In the genomic region with DNA sequence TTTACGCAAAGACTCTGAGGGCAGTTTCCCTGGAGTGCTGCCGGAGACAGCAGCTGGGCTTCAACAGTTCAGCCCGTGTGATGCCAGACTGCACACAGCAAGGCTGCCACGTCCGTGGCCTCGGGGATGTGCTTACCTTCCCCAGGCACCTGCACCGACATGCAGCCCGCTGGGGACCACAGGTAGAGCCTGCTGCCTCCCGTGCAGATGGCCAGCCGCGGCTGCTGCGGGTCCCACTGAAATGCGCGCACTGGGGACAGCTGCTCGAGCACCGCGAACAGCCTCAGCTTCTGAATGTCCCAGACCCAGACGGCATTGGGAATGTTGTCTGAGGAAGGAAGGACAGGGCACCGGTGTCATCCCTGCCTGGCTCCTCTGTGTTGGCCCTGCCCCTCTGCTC, we compare ENCODE assay signal across 32 cellular contexts. TPM values are rescaled to one million over a fixed set of nuclear protein-coding genes. Genes with fewer than 3 reads are reported as not detected.
DNase-seq lines count a peak whose midpoint lies in the region; ATAC-seq, FAIRE-seq and TF ChIP-seq lines count a peak whose summit lies in the region.
"Had no signal": no experiment of that assay in that cellular context is flagged by ENCODE, and none has a peak within 500 bp of the region (broad histone marks: within the 10 kb centered on the region; RNA-seq: fewer than 3 reads in every experiment).

No MANE protein-coding gene starts in this region.

- peak overlapping the region; percentile 10 for H4K5ac ChIP-seq in H1 (ENCODE audit: insufficient read length, low read depth, low read length)

- no peak overlapping the region for H3K56ac ChIP-seq in H1 (replicated peaks; ENCODE audit: insufficient read length, low read depth, low read length)

- peaks cover 23 to 34% (median 26%) of the 10 kb centered on the region in 10 experiments for H3K4me1 ChIP-seq in BLaER1 treated with 17β-estradiol and CSF1 and Interleukin-3, amounts not matched to agents 10 nM and 100 nM
- peaks cover 0 to 10% (median 2%) of the 10 kb centered on the region in 4 experiments; a peak in 3 of 7 replicates for H3K4me1 ChIP-seq in H1 (replicated peaks in 1 of 4; ENCODE audit: control insufficient read depth in 3 of 4, insufficient read depth in 4 of 4, low read length in 3 of 4)
- peaks cover 7% of the 10 kb centered on the region for H3K4me1 ChIP-seq in lower lobe of right lung
- no peaks in the 10 kb centered on the region for H3K4me1 ChIP-seq in right atrium auricular region
- H3K4me1 ChIP-seq: A549, colonic mucosa had no signal

- no peak overlapping the region for H2BK120ac ChIP-seq in H1 (replicated peaks; ENCODE audit: low read depth, low read length)

- POLR2A ChIA-PET in H1 (lab: Charles Lee; ENCODE audit: partially characterized antibody) = interaction anchor here (0.9 to 1.1 kb wide), 2 partner anchors 18 to 132 kb away, joined by 3 to 4 read pairs; no protein-coding TSS in a partner anchor

- peak overlapping the region; percentile 60 for H2BK5ac ChIP-seq in H1 (ENCODE audit: low read depth, low read length)

- no peaks in the 10 kb centered on the region for H3K79me2 ChIP-seq in H1 (ENCODE audit: control insufficient read depth in 1 of 2, insufficient read depth in 2 of 2, low read length in 2 of 2)

- intact Hi-C loops in lower lobe of right lung (cut with DNase I) = no loop called here

- H4K91ac ChIP-seq in H1 (replicated peaks; ENCODE audit: insufficient read length, low read length) = no peak overlapping the region

- no peak overlapping the region for H2BK15ac ChIP-seq in H1 (ENCODE audit: low read length)

- no peak overlapping the region for H2BK20ac ChIP-seq in H1 (ENCODE audit: low read length)

- FAIRE-seq in H1 (lab: Jason Lieb, UNC) = no peak
- FAIRE-seq: A549, frontal cortex, HTR-8/SVneo, small intestine had no signal

- peak overlapping the region in 5 of 11 experiments; percentile 7 to 65 (median 24); a peak in 3 of 22 replicates for H3K9ac ChIP-seq in BLaER1 treated with 17β-estradiol and CSF1 and Interleukin-3, amounts not matched to agents 10 nM and 100 nM
- H3K9ac ChIP-seq in H1 (replicated peaks in 1 of 4; ENCODE audit: extremely low read depth in 1 of 4, low read depth in 3 of 4, low read length in 3 of 4) = no peak overlapping the region; a peak in 2 of 7 replicates

- no peaks in the 10 kb centered on the region for H3K79me1 ChIP-seq in H1 (ENCODE audit: low read depth, low read length)

- peak overlapping the region; percentile 19; the same call in 1 of the 2 replicates for H3K18ac ChIP-seq in H1 (ENCODE audit: extremely low read depth, low read length)

- H2AFZ ChIP-seq in H1 (ENCODE audit: low read length) = no peak overlapping the region

- H3K27ac ChIP-seq in BLaER1 treated with 17β-estradiol and CSF1 and Interleukin-3, amounts not matched to agents 10 nM and 100 nM = peak overlapping the region in 2 of 11 experiments; percentile 12 to 22; a peak in 1 of 22 replicates
- H3K27ac ChIP-seq in H1 (ENCODE audit: low read depth, low read length) (no peak overlapping the region; the same call in 1 of the 2 replicates), lower lobe of right lung (no peak overlapping the region), right atrium auricular region (no peak overlapping the region)
- H3K27ac ChIP-seq: A549, cardiac muscle cell, colonic mucosa, ovary, Peyer's patch, SJCRH30 had no signal

- H3K23me2 ChIP-seq in H1 (ENCODE audit: low read depth, low read length) = no peaks in the 10 kb centered on the region

- H4K8ac ChIP-seq in H1 (ENCODE audit: extremely low read depth, insufficient read depth, low read length) = peak overlapping the region; percentile 68; the same call in 1 of the 2 replicates

- WGBS in H1 (ENCODE audit: extremely low coverage in 1 of 2, insufficient coverage in 1 of 2, insufficient read length in 1 of 2, insufficient replicate concordance in 2 of 2, low coverage in 1 of 2, low lambda C conversion rate in 2 of 2, missing lambda C conversion rate in 1 of 2), 2 experiments = 86% methylated on average over 19 of the region's 19 CpGs; no CpG with 5 or more reads in 1 of the 2 experiments

- no peak for TF ChIP-seq POLR2A in H1 (IDR thresholded peaks at IDR 0.05; ENCODE audit: control extremely low read depth in 1 of 2, low read depth in 2 of 2, low read length in 2 of 2)

- H3K27me3 ChIP-seq in BLaER1 treated with 17β-estradiol and CSF1 and Interleukin-3, amounts not matched to agents 10 nM and 100 nM = no peaks in the 10 kb centered on the region
- no peaks in the 10 kb centered on the region for H3K27me3 ChIP-seq in H1 (replicated peaks in 1 of 4; ENCODE audit: control insufficient read depth in 3 of 4, extremely low read depth in 1 of 4, insufficient read depth in 3 of 4, low read length in 3 of 4)
- H3K27me3 ChIP-seq in lower lobe of right lung (ENCODE audit: low read depth) = no peaks in the 10 kb centered on the region
- no peaks in the 10 kb centered on the region for H3K27me3 ChIP-seq in right atrium auricular region
- H3K27me3 ChIP-seq: cardiac muscle cell, colonic mucosa, ovary, Peyer's patch, SJCRH30 had no signal

- no peak for ATAC-seq in lower lobe of right lung
- ATAC-seq in HG02678 (IDR thresholded peaks at IDR 0.05; ENCODE audit: unreplicated experiment) = no peak

- peak; percentile 63 for DNase-seq in NCI-H2171 treated with DMSO at 0.1 percent for 48 hours (lab: John Stamatoyannopoulos, UW)
- no peak for DNase-seq in H1 (ENCODE audit: low read depth in 1 of 2, low spot score in 2 of 2)
- DNase-seq in lower lobe of right lung = peak; percentile 44
- no peak for DNase-seq in NCI-H1694 treated with DMSO at 0.1 percent for 48 hours (lab: John Stamatoyannopoulos, UW)
- no peak for DNase-seq in right atrium auricular region (ENCODE audit: low spot score)
- DNase-seq in retina = no peak
- DNase-seq: activated CD4-positive, alpha-beta T cell treated with anti-CD3 and anti-CD28 coated beads, Interleukin-2, amount 10 ng/mL, durations not matched to agents 24 days and 14 days; activated effector memory CD4-positive, alpha-beta T cell treated with anti-CD3 and anti-CD28 coated beads, Interleukin-2, amount 50 U/mL, for 16 hours; activated naive CD8-positive, alpha-beta T cell treated with anti-CD3 and anti-CD28 coated beads for 36 hours; activated T-cell treated with anti-CD3 and anti-CD28 coated beads, Interleukin-2, amount 50 U/mL, for 1 hour; anterior cingulate cortex; CD4-positive, alpha-beta T cell; colonic mucosa; DMS79 treated with DMSO at 0.1 percent for 48 hours; GDM1; MM.1S; NCI-H2029; NCI-H226; NCI-H526 treated with DMSO at 0.1 percent for 48 hours; nephron progenitor cell; ovary; Peyer's patch; SJCRH30; small intestine; stimulated activated naive CD4-positive, alpha-beta T cell treated with Interleukin-2 at 50 U/mL for 16 hours; T1000 had no signal

- TF ChIP-seq CTCF in H1 (IDR thresholded peaks at IDR 0.05; ENCODE audit: control extremely low read depth in 1 of 3, insufficient read depth in 1 of 3, low read depth in 1 of 3, low read length in 3 of 3) (no peak), lower lobe of right lung (IDR thresholded peaks at IDR 0.05) (no peak), right atrium auricular region (IDR thresholded peaks at IDR 0.05) (no peak)

- no peak overlapping the region for H3K14ac ChIP-seq in H1 (ENCODE audit: insufficient read length)

- no peak overlapping the region for H3K4me3 ChIP-seq in BLaER1 treated with 17β-estradiol and CSF1 and Interleukin-3, amounts not matched to agents 10 nM and 100 nM
- no peak overlapping the region for H3K4me3 ChIP-seq in H1 (ENCODE audit: extremely low read depth in 1 of 4, insufficient read depth in 2 of 4, low read depth in 3 of 4, low read length in 4 of 4)
- no peak overlapping the region for H3K4me3 ChIP-seq in lower lobe of right lung
- no peak overlapping the region for H3K4me3 ChIP-seq in right atrium auricular region
- H3K4me3 ChIP-seq: A549, cardiac muscle cell, colonic mucosa, ovary, Peyer's patch, SJCRH30 had no signal

- H2AK5ac ChIP-seq in H1 (ENCODE audit: low read depth, low read length) = no peak overlapping the region

- peak overlapping the region; percentile 23 for H3K4ac ChIP-seq in H1 (replicated peaks; ENCODE audit: insufficient read length, low read depth, low read length)

- no peak for TF ChIP-seq EP300 in H1 (IDR thresholded peaks at IDR 0.05; ENCODE audit: borderline replicate concordance in 1 of 2, low read depth in 2 of 2, low read length in 2 of 2)

- CTCF ChIA-PET in H1 (lab: Charles Lee; ENCODE audit: partially characterized antibody) = interaction anchor here (0.8 to 4.8 kb wide), 9 partner anchors 10 to 178 kb away, joined by 3 to 22 read pairs (median 4); no protein-coding TSS in a partner anchor

- H3K9me3 ChIP-seq in BLaER1 treated with 17β-estradiol and CSF1 and Interleukin-3, amounts not matched to agents 10 nM and 100 nM (replicated peaks in 1 of 11) = no peaks in the 10 kb centered on the region
- no peaks in the 10 kb centered on the region for H3K9me3 ChIP-seq in H1 (ENCODE audit: insufficient read depth in 2 of 2, low read depth in 1 of 2, low read length in 1 of 2)
- no peaks in the 10 kb centered on the region for H3K9me3 ChIP-seq in lower lobe of right lung
- no peaks in the 10 kb centered on the region for H3K9me3 ChIP-seq in right atrium auricular region
- H3K9me3 ChIP-seq: A549, colonic mucosa, ovary, Peyer's patch, SJCRH30 had no signal

- peaks cover 0 to 43% (median 14%) of the 10 kb centered on the region in 11 experiments; a peak in 13 of 22 replicates for H4K20me1 ChIP-seq in BLaER1 treated with 17β-estradiol and CSF1 and Interleukin-3, amounts not matched to agents 10 nM and 100 nM
- peaks cover 4 to 12% of the 10 kb centered on the region in 2 experiments for H4K20me1 ChIP-seq in H1 (replicated peaks in 1 of 2; ENCODE audit: control insufficient read depth in 1 of 2, insufficient read depth in 2 of 2, low read length in 2 of 2)

- peaks cover 81 to 100% (median 96%) of the 10 kb centered on the region in 11 experiments for H3K36me3 ChIP-seq in BLaER1 treated with 17β-estradiol and CSF1 and Interleukin-3, amounts not matched to agents 10 nM and 100 nM
- H3K36me3 ChIP-seq in H1 (ENCODE audit: control insufficient read depth in 2 of 4, insufficient read depth in 4 of 4, low read length in 3 of 4) (peaks cover 0 to 44% (median 14%) of the 10 kb centered on the region in 4 experiments; a peak in 6 of 8 replicates), lower lobe of right lung (peaks cover 100% of the 10 kb centered on the region), right atrium auricular region (peaks cover 69% of the 10 kb centered on the region)
- H3K36me3 ChIP-seq: ovary had no signal

- TF ChIP-seq RAD21 in H1 (IDR thresholded peaks at IDR 0.05 in 1 of 2, conservative IDR thresholded peaks at IDR 0.05 in 1 of 2; ENCODE audit: low read depth in 2 of 2, low read length in 2 of 2) = no peak

- no peak overlapping the region for H3K23ac ChIP-seq in H1 (ENCODE audit: insufficient read length)

- H3K4me2 ChIP-seq in BLaER1 treated with 17β-estradiol and CSF1 and Interleukin-3, amounts not matched to agents 10 nM and 100 nM = peak overlapping the region in 9 of 11 experiments; percentile 21 to 87 (median 70); a peak in 10 of 22 replicates
- H3K4me2 ChIP-seq in H1 (ENCODE audit: insufficient read depth in 1 of 2, low read depth in 2 of 2, low read length in 2 of 2) = no peak overlapping the region
- H3K4me2 ChIP-seq: A549 had no signal

- H2BK12ac ChIP-seq in H1 (ENCODE audit: low read depth, low read length) = no peak overlapping the region

RNA-seq across cellular contexts. Expression of a gene that starts 6.5 kb away (rescaled TPM):
- 21.7 and 22.2 TPM in 2 replicates for total RNA-seq in H1 (2021; fragmentation: NEBNext Ultra II Directional; extraction: Animal tissue kit (Norgen Biotek cat#: 25700))
- polyA plus RNA-seq in H1 (2011; rRNA removed) = 19.8 and 22.3 TPM in 2 replicates
- polyA plus RNA-seq in H1 (2011; cell fraction: cytosol; rRNA removed) = 21.1 TPM
- polyA plus RNA-seq in H1 (2011; cell fraction: nucleus; rRNA removed) = 10.8 TPM
- polyA plus RNA-seq in H1 (2012, experiment 1 of 2) = 17.4 to 21.5 TPM (median 21.1 TPM) in 4 replicates
- polyA plus RNA-seq in H1 (2012, experiment 2 of 2) = 23.7 TPM
- 13.6 TPM for polyA plus RNA-seq in H1 (2013, experiment 1 of 2)
- polyA plus RNA-seq in H1 (2013, experiment 2 of 2) = 13.7 TPM
- polyA minus RNA-seq in H1 (2011; rRNA and poly(A)+ RNA removed) = 15.2 and 19.2 TPM in 2 replicates
- polyA minus RNA-seq in H1 (2011; cell fraction: cytosol; rRNA and poly(A)+ RNA removed) = 15.5 TPM
- polyA minus RNA-seq in H1 (2011; cell fraction: nucleus; rRNA and poly(A)+ RNA removed) = 6.6 TPM
- total RNA-seq in lower lobe of right lung (46.1 TPM), right atrium auricular region (10 to 100 TPM; 30.0 to 33.3 TPM)

RNA-seq across cellular contexts. Expression of a gene that starts 18.6 kb away (rescaled TPM):
- total RNA-seq in H1 (2021; fragmentation: NEBNext Ultra II Directional; extraction: Animal tissue kit (Norgen Biotek cat#: 25700)) = 29.7 and 30.3 TPM in 2 replicates
- polyA plus RNA-seq in H1 (2011; rRNA removed) = 50.7 and 66.4 TPM in 2 replicates
- 54.2 TPM for polyA plus RNA-seq in H1 (2011; cell fraction: cytosol; rRNA removed)
- 183 TPM for polyA plus RNA-seq in H1 (2011; cell fraction: nucleus; rRNA removed)
- polyA plus RNA-seq in H1 (2012, experiment 1 of 2) = 29.1 to 37.1 TPM (median 32.3 TPM) in 4 replicates
- polyA plus RNA-seq in H1 (2012, experiment 2 of 2) = 26.5 TPM
- 23.2 TPM for polyA plus RNA-seq in H1 (2013, experiment 1 of 2)
- 21.4 TPM for polyA plus RNA-seq in H1 (2013, experiment 2 of 2)
- polyA minus RNA-seq in H1 (2011; rRNA and poly(A)+ RNA removed) = 32.3 and 34.3 TPM in 2 replicates
- 25.3 TPM for polyA minus RNA-seq in H1 (2011; cell fraction: cytosol; rRNA and poly(A)+ RNA removed)
- 44.8 TPM for polyA minus RNA-seq in H1 (2011; cell fraction: nucleus; rRNA and poly(A)+ RNA removed)
- total RNA-seq in lower lobe of right lung (22.5 TPM), right atrium auricular region (10 to 100 TPM in 1 of 2 donors, 1 to 10 TPM in 1; 6.8 to 11.4 TPM)

RNA-seq across cellular contexts. Expression of a gene that starts 20.0 kb away (rescaled TPM):
- 13.2 and 14.8 TPM in 2 replicates for total RNA-seq in H1 (2021; fragmentation: NEBNext Ultra II Directional; extraction: Animal tissue kit (Norgen Biotek cat#: 25700))
- polyA plus RNA-seq in H1 (2011; rRNA removed) = 4.1 and 9.5 TPM in 2 replicates
- 7.8 TPM for polyA plus RNA-seq in H1 (2011; cell fraction: cytosol; rRNA removed)
- 88.4 TPM for polyA plus RNA-seq in H1 (2011; cell fraction: nucleus; rRNA removed)
- polyA plus RNA-seq in H1 (2012, experiment 1 of 2) = 7.4 to 14.6 TPM (median 10.8 TPM) in 4 replicates
- polyA plus RNA-seq in H1 (2012, experiment 2 of 2) = 1.4 TPM
- polyA plus RNA-seq in H1 (2013, experiment 1 of 2) = 4.9 TPM
- polyA plus RNA-seq in H1 (2013, experiment 2 of 2) = 4.4 TPM
- polyA minus RNA-seq in H1 (2011; rRNA and poly(A)+ RNA removed) = 1.7 and 3.0 TPM in 2 replicates
- polyA minus RNA-seq in H1 (2011; cell fraction: cytosol; rRNA and poly(A)+ RNA removed) = 9.0 TPM
- polyA minus RNA-seq in H1 (2011; cell fraction: nucleus; rRNA and poly(A)+ RNA removed) = 24.4 TPM
- total RNA-seq in lower lobe of right lung (57.1 TPM), right atrium auricular region (10 to 100 TPM; 14.9 to 32.6 TPM)
- total RNA-seq: SJCRH30 had no signal

RNA-seq across cellular contexts. Expression of a gene that starts 21.0 kb away (rescaled TPM):
- 2.9 and 3.1 TPM in 2 replicates for total RNA-seq in H1 (2021; fragmentation: NEBNext Ultra II Directional; extraction: Animal tissue kit (Norgen Biotek cat#: 25700))
- polyA plus RNA-seq in H1 (2011; rRNA removed) = 2.6 and 4.2 TPM in 2 replicates
- polyA plus RNA-seq in H1 (2011; cell fraction: cytosol; rRNA removed) = 1.3 TPM
- 8.4 TPM for polyA plus RNA-seq in H1 (2011; cell fraction: nucleus; rRNA removed)
- 1.2 to 3.8 TPM (median 2.8 TPM) in 4 replicates for polyA plus RNA-seq in H1 (2012, experiment 1 of 2)
- polyA plus RNA-seq in H1 (2012, experiment 2 of 2) = 1.3 TPM
- 2.1 TPM for polyA plus RNA-seq in H1 (2013, experiment 1 of 2)
- polyA plus RNA-seq in H1 (2013, experiment 2 of 2) = 2.3 TPM
- 1.9 and 3.5 TPM in 2 replicates for polyA minus RNA-seq in H1 (2011; rRNA and poly(A)+ RNA removed)
- polyA minus RNA-seq in H1 (2011; cell fraction: cytosol; rRNA and poly(A)+ RNA removed) = 3.4 TPM
- 6.7 TPM for polyA minus RNA-seq in H1 (2011; cell fraction: nucleus; rRNA and poly(A)+ RNA removed)
- 3.6 TPM for total RNA-seq in lower lobe of right lung
- under 1 TPM in 1 of 2 donors, not detected in 1; 0.16 TPM for total RNA-seq in right atrium auricular region
- total RNA-seq: cardiac muscle cell; CD4-positive, alpha-beta T cell had no signal

Comparison
In these comparisons a context has a peak if more than half of its experiments do, and no peak if none do; other contexts are left out.
1. H3K4me2 ChIP-seq: peak in BLaER1 treated with 17β-estradiol and CSF1 and Interleukin-3, amounts not matched to agents 10 nM and 100 nM (9 of 11); none in H1 (0 of 2).
2. DNase-seq: peak in NCI-H2171 treated with DMSO at 0.1 percent for 48 hours (single experiment) and lower lobe of right lung (single experiment); none in H1 (0 of 2), NCI-H1694 treated with DMSO at 0.1 percent for 48 hours (single experiment), right atrium auricular region (single experiment) and retina (single experiment).